9 cellular contexts compared by ENCODE assay signal in genomic region chr10:88583584-88583957, GRCh38. TPM values are rescaled to one million over a fixed set of nuclear protein-coding genes. Genes with fewer than 3 reads are reported as not detected.
DNase-seq lines count a peak whose midpoint lies in the region; ATAC-seq and TF ChIP-seq lines count a peak whose summit lies in the region.
"Had no signal": no experiment of that assay in that cellular context is flagged by ENCODE, and none has a peak within 500 bp of the region (broad histone marks: within the 10 kb centered on the region; RNA-seq: fewer than 3 reads in every experiment).

No MANE protein-coding gene starts in this region.

- DNase-seq in GM23248 (no peak), hepatocyte (ENCODE audit: low spot score) (no peak), erythroblast (lab: John Stamatoyannopoulos, UW) (no peak), MV-4-11 (lab: John Stamatoyannopoulos, UW) (no peak)
- DNase-seq in activated CD8-positive, alpha-beta T cell treated with anti-CD3 and anti-CD28 coated beads for 36 hours = no peak

- intact Hi-C loops in activated CD8-positive, alpha-beta T cell treated with anti-CD3 and anti-CD28 coated beads for 36 hours (cut with micrococcal nuclease) = no loop called here

- H3K4me3 ChIP-seq in GM23248 = peak overlapping the region; percentile 81
- H3K4me3 ChIP-seq in hepatocyte = peak overlapping the region; percentile 68
- peak overlapping the region; percentile 76 for H3K4me3 ChIP-seq in skeletal muscle satellite cell (ENCODE audit: low read length)

- H3K4me2 ChIP-seq in GM23248 (ENCODE audit: unreplicated experiment) (peak overlapping the region; percentile 92), hepatocyte (peak overlapping the region; percentile 94), skeletal muscle satellite cell (ENCODE audit: low read length) (peak overlapping the region; percentile 94)

- H3F3A ChIP-seq in GM23248 (ENCODE audit: insufficient read depth) = peaks cover 6% of the 10 kb centered on the region; the same call in 1 of the 2 replicates

- H3K9ac ChIP-seq in GM23248 (peak overlapping the region; percentile 86), skeletal muscle satellite cell (ENCODE audit: low read depth, low read length) (peak overlapping the region; percentile 83)

- peaks cover 2% of the 10 kb centered on the region for H3K36me3 Mint-ChIP-seq in activated CD8-positive, alpha-beta T cell treated with anti-CD3 and anti-CD28 coated beads for 36 hours (ENCODE audit: low read depth)

- ATAC-seq in activated CD8-positive, alpha-beta T cell treated with anti-CD3 and anti-CD28 coated beads for 36 hours = no peak
- ATAC-seq in GM21515 (IDR thresholded peaks at IDR 0.05; ENCODE audit: unreplicated experiment) (no peak), HG03342 (IDR thresholded peaks at IDR 0.05; ENCODE audit: unreplicated experiment) (no peak)

- TF ChIP-seq POLR2A in erythroblast (IDR thresholded peaks at IDR 0.05; ENCODE audit: low read length) = no peak

- H3K9me3 ChIP-seq in GM23248 (ENCODE audit: low read depth) = no peaks in the 10 kb centered on the region
- H3K9me3 ChIP-seq in hepatocyte (ENCODE audit: low read depth) = no peaks in the 10 kb centered on the region
- no peaks in the 10 kb centered on the region for H3K9me3 ChIP-seq in skeletal muscle satellite cell (replicated peaks; ENCODE audit: low read length)

- POLR2A ChIA-PET in activated CD8-positive, alpha-beta T cell treated with anti-CD3 and anti-CD28 coated beads for 36 hours (lab: Charles Lee) = interaction anchor here (0.6 to 1.2 kb wide), 3 partner anchors 10 to 245 kb away, joined by 3 to 4 read pairs (median 4); no protein-coding TSS in a partner anchor

- in situ Hi-C loops in GM23248 (cut with MboI) = no loop called here

- H3K79me2 ChIP-seq in GM23248 (ENCODE audit: insufficient read depth) = no peaks in the 10 kb centered on the region
- H3K79me2 ChIP-seq in hepatocyte = no peaks in the 10 kb centered on the region

- peak overlapping the region; percentile 90 for H3K27ac Mint-ChIP-seq in activated CD8-positive, alpha-beta T cell treated with anti-CD3 and anti-CD28 coated beads for 36 hours

- H3K4me1 ChIP-seq in GM23248 (ENCODE audit: insufficient read depth) (no peaks in the 10 kb centered on the region), hepatocyte (ENCODE audit: insufficient read depth) (no peaks in the 10 kb centered on the region), skeletal muscle satellite cell (ENCODE audit: control insufficient read depth, insufficient read depth, low read length) (peaks cover 3% of the 10 kb centered on the region)

- 73 to 76% methylated on average over 7 of the region's 7 CpGs for WGBS in GM23248 (ENCODE audit: low coverage in 1 of 2, low lambda C conversion rate in 2 of 2, missing lambda C conversion rate in 2 of 2), 2 experiments
- WGBS in hepatocyte (ENCODE audit: low lambda C conversion rate, missing lambda C conversion rate) = 65% methylated on average over 7 of the region's 7 CpGs

- peaks cover 11% of the 10 kb centered on the region for H3K4me1 Mint-ChIP-seq in activated CD8-positive, alpha-beta T cell treated with anti-CD3 and anti-CD28 coated beads for 36 hours (ENCODE audit: low read depth)

- TF ChIP-seq CTCF in activated CD8-positive, alpha-beta T cell treated with anti-CD3 and anti-CD28 coated beads for 36 hours (IDR thresholded peaks at IDR 0.05) = no peak
- TF ChIP-seq CTCF in hepatocyte (IDR thresholded peaks at IDR 0.05; ENCODE audit: poor library complexity) = no peak

- H3K4me3 Mint-ChIP-seq in activated CD8-positive, alpha-beta T cell treated with anti-CD3 and anti-CD28 coated beads for 36 hours = peak overlapping the region; percentile 81

- H2AFZ ChIP-seq in GM23248 = peak overlapping the region; percentile 97
- peak overlapping the region; percentile 98 for H2AFZ ChIP-seq in hepatocyte

- no peaks in the 10 kb centered on the region for H4K20me1 ChIP-seq in GM23248 (ENCODE audit: insufficient read depth)
- no peaks in the 10 kb centered on the region for H4K20me1 ChIP-seq in hepatocyte (ENCODE audit: insufficient read depth, poor library complexity, severe bottlenecking)

- H3K9me3 Mint-ChIP-seq in activated CD8-positive, alpha-beta T cell treated with anti-CD3 and anti-CD28 coated beads for 36 hours = peaks cover 1% of the 10 kb centered on the region

- CTCF ChIA-PET in activated CD8-positive, alpha-beta T cell treated with anti-CD3 and anti-CD28 coated beads for 36 hours (lab: Charles Lee) = interaction anchor here (0.7 to 1.9 kb wide), 30 partner anchors 8 to 718 kb away, joined by 3 to 15 read pairs (median 4); no protein-coding TSS in a partner anchor

- H3K27me3 Mint-ChIP-seq in activated CD8-positive, alpha-beta T cell treated with anti-CD3 and anti-CD28 coated beads for 36 hours = no peaks in the 10 kb centered on the region

- H3K36me3 ChIP-seq in GM23248 (ENCODE audit: low read depth) (no peaks in the 10 kb centered on the region), hepatocyte (replicated peaks; ENCODE audit: insufficient read depth, low read depth) (no peaks in the 10 kb centered on the region), skeletal muscle satellite cell (ENCODE audit: insufficient read depth, low read length) (no peaks in the 10 kb centered on the region)

- H3K9me2 ChIP-seq in GM23248 (ENCODE audit: insufficient read depth) = no peaks in the 10 kb centered on the region
- no peaks in the 10 kb centered on the region for H3K9me2 ChIP-seq in hepatocyte (replicated peaks; ENCODE audit: insufficient read depth)

- no peaks in the 10 kb centered on the region for H3K27me3 ChIP-seq in GM23248 (replicated peaks; ENCODE audit: insufficient read depth)
- no peaks in the 10 kb centered on the region for H3K27me3 ChIP-seq in hepatocyte
- H3K27me3 ChIP-seq in skeletal muscle satellite cell (ENCODE audit: control insufficient read depth, insufficient read depth, low read length) = no peaks in the 10 kb centered on the region

- H3K27ac ChIP-seq in GM23248 = peak overlapping the region; percentile 65
- H3K27ac ChIP-seq in hepatocyte = peak overlapping the region; percentile 98

RNA-seq across cellular contexts. Expression of gene RNLS, which starts 0.5 kb away (rescaled TPM):
- total RNA-seq in GM23248 (2014; rRNA removed; shearing (Covaris generic)) = 15.3 and 23.1 TPM in 2 replicates
- polyA plus RNA-seq in GM23248 (2016; fragmentation: Nextera tagmentation; extraction: Ambion mirVana) (9.3 and 11.5 TPM in 2 replicates), hepatocyte (12.8 TPM in 2 replicates)
- 1 to 10 TPM; 4.5 TPM for total RNA-seq in activated CD8-positive, alpha-beta T cell treated with anti-CD3 and anti-CD28 coated beads for 36 hours
- total RNA-seq in hepatocyte = 14.9 and 15.7 TPM in 2 replicates
- total RNA-seq in skeletal muscle satellite cell (2012; rRNA removed) = 9.4 and 13.2 TPM in 2 replicates

RNA-seq across cellular contexts. Expression of gene LIPJ, which starts 3.0 kb away (rescaled TPM):
- not detected in 2 replicates for total RNA-seq in GM23248 (2014; rRNA removed; shearing (Covaris generic))
- polyA plus RNA-seq in GM23248 (2016; fragmentation: Nextera tagmentation; extraction: Ambion mirVana) (0.18 TPM in 1 of 2 replicates, not detected in the other), hepatocyte (not detected in 2 replicates)
- not detected for total RNA-seq in activated CD8-positive, alpha-beta T cell treated with anti-CD3 and anti-CD28 coated beads for 36 hours
- 0.17 TPM in 1 of 2 replicates, not detected in the other for total RNA-seq in hepatocyte
- not detected in 2 replicates for total RNA-seq in skeletal muscle satellite cell (2012; rRNA removed)
- total RNA-seq: NCI-H460 had no signal
